In the genomic region with DNA sequence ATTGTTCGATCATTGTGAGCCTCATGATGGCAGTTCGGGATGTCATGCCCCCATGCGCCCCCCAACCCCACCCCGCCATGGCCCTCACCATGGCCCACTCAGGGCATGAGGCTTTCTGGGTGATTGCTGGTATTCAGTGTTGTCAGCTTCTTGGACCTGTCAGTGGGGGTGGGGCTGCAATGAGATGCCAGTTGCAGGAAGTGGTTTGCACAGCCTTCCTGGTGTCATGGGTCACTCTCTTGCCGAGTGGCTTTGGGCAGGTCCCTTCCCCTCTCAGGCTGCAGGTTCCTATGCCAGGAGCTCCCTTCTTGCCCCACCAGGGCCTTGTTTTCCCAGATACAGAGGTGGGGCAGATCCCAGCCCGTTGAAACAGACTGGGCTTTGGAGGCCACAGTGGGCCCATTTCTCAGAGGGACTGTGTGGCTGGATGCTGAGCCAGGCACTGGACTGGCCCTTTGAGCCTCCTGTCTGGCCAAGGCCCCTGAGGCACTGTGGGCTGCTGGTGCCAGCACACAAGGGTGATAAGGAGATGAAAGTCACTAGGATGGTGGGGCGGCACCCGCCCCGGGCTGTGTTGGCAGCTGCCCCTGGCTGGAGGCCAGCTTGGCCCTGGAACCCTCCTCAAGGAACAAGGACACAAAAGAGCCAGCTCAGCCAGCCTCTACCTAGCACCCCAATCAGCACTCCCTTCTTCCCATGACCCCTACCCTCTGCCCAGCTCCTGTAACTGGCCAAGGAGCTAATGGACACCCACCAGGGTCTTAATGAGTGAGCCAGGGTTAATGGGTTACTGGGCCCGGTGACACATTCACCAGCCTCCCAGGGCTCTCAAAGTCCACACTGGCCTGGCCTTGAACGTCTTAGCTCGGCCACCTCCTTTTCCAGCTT, we compare ENCODE assay signal across 11 cellular contexts. TPM values are rescaled to one million over a fixed set of nuclear protein-coding genes. Genes with fewer than 3 reads are reported as not detected.
A peak's percentile ranks its signal among the peaks of the same experiment; 100 is the strongest.
DNase-seq lines count a peak whose midpoint lies in the region; ATAC-seq lines count a peak whose summit lies in the region.
"Had no signal": no experiment of that assay in that cellular context is flagged by ENCODE, and none has a peak within 500 bp of the region (broad histone marks: within the 10 kb centered on the region; RNA-seq: fewer than 3 reads in every experiment).

No MANE protein-coding gene starts in this region.

- H3K4me1 Mint-ChIP-seq in activated naive CD8-positive, alpha-beta T cell treated with anti-CD3 and anti-CD28 coated beads, Interleukin-2, amount 10 ng/mL, durations not matched to agents 7 days and 5 days: peaks cover 26% of the 10 kb centered on the region
- peaks cover 14 to 40% (median 19%) of the 10 kb centered on the region in 7 donors for H3K4me1 Mint-ChIP-seq in naive thymus-derived CD4-positive, alpha-beta T cell

- intact Hi-C loops in naive thymus-derived CD4-positive, alpha-beta T cell (cut with micrococcal nuclease): loop anchor here (10.0 kb wide), 3 partner anchors 47 to 927 kb away; partner anchors contain the start of genes GUCD1 (in 1 of the 2) and SNRPD3 (in 1 of the 2)

- no peaks in the 10 kb centered on the region for H3K9me3 Mint-ChIP-seq in activated naive CD8-positive, alpha-beta T cell treated with anti-CD3 and anti-CD28 coated beads, Interleukin-2, amount 10 ng/mL, durations not matched to agents 7 days and 5 days
- no peaks in the 10 kb centered on the region for H3K9me3 Mint-ChIP-seq in naive thymus-derived CD4-positive, alpha-beta T cell

- H3K27ac Mint-ChIP-seq in activated naive CD8-positive, alpha-beta T cell treated with anti-CD3 and anti-CD28 coated beads, Interleukin-2, amount 10 ng/mL, durations not matched to agents 7 days and 5 days: peak overlapping the region; percentile 81
- H3K27ac Mint-ChIP-seq in naive thymus-derived CD4-positive, alpha-beta T cell: peak overlapping the region in 2 of 9 donors; percentile 38 to 67

- H3K9me3 ChIP-seq in KOPT-K1 (ENCODE audit: insufficient read depth, low read length, poor library complexity, severe bottlenecking): no peaks in the 10 kb centered on the region
- H3K9me3 ChIP-seq in naive thymus-derived CD4-positive, alpha-beta T cell (ENCODE audit: control insufficient read depth in 2 of 3, low read length in 3 of 3): no peaks in the 10 kb centered on the region

- no peaks in the 10 kb centered on the region for H3K36me3 Mint-ChIP-seq in activated naive CD8-positive, alpha-beta T cell treated with anti-CD3 and anti-CD28 coated beads, Interleukin-2, amount 10 ng/mL, durations not matched to agents 7 days and 5 days
- H3K36me3 Mint-ChIP-seq in naive thymus-derived CD4-positive, alpha-beta T cell: no peaks in the 10 kb centered on the region

- no peaks in the 10 kb centered on the region for H3K27me3 ChIP-seq in naive thymus-derived CD4-positive, alpha-beta T cell (ENCODE audit: control insufficient read depth in 2 of 2, insufficient read depth in 2 of 2, low read length in 2 of 2)

- peaks cover 0 to 8% of the 10 kb centered on the region in 2 donors for H3K4me1 ChIP-seq in naive thymus-derived CD4-positive, alpha-beta T cell (ENCODE audit: control insufficient read depth in 2 of 2, insufficient read depth in 2 of 2, low read length in 2 of 2)

- no peaks in the 10 kb centered on the region for H3K27me3 Mint-ChIP-seq in activated naive CD8-positive, alpha-beta T cell treated with anti-CD3 and anti-CD28 coated beads, Interleukin-2, amount 10 ng/mL, durations not matched to agents 7 days and 5 days
- no peaks in the 10 kb centered on the region for H3K27me3 Mint-ChIP-seq in naive thymus-derived CD4-positive, alpha-beta T cell

- peak overlapping the region; percentile 22 for H3K27ac ChIP-seq in KOPT-K1 (ENCODE audit: low read depth, low read length, poor library complexity, severe bottlenecking)
- H3K27ac ChIP-seq in naive thymus-derived CD4-positive, alpha-beta T cell (ENCODE audit: low read depth, low read length): no peak overlapping the region

- POLR2A ChIA-PET in activated naive CD8-positive, alpha-beta T cell treated with anti-CD3 and anti-CD28 coated beads, Interleukin-2, amount 10 ng/mL, durations not matched to agents 7 days and 5 days (lab: Charles Lee): no interaction called here
- POLR2A ChIA-PET in naive thymus-derived CD4-positive, alpha-beta T cell (lab: Charles Lee): interaction anchor here (0.6 kb wide), 1 partner anchor 925 kb away, joined by 3 read pairs; no protein-coding TSS in a partner anchor

- no peaks in the 10 kb centered on the region for H3K36me3 ChIP-seq in KOPT-K1 (ENCODE audit: insufficient read depth, low read length)
- no peaks in the 10 kb centered on the region for H3K36me3 ChIP-seq in naive thymus-derived CD4-positive, alpha-beta T cell (ENCODE audit: control insufficient read depth in 2 of 3, insufficient read depth in 3 of 3, low read length in 3 of 3)

- no peak overlapping the region for H3K4me3 ChIP-seq in naive thymus-derived CD4-positive, alpha-beta T cell (ENCODE audit: low read length)

- ATAC-seq in activated naive CD8-positive, alpha-beta T cell treated with anti-CD3 and anti-CD28 coated beads, Interleukin-2, amount 10 ng/mL, durations not matched to agents 7 days and 5 days (ENCODE audit: low read depth): no peak
- ATAC-seq in naive thymus-derived CD4-positive, alpha-beta T cell: peak; percentile 60

- H3K4me3 Mint-ChIP-seq in activated naive CD8-positive, alpha-beta T cell treated with anti-CD3 and anti-CD28 coated beads, Interleukin-2, amount 10 ng/mL, durations not matched to agents 7 days and 5 days: peak overlapping the region; percentile 30
- peak overlapping the region in 2 of 10 donors; percentile 28 to 58 for H3K4me3 Mint-ChIP-seq in naive thymus-derived CD4-positive, alpha-beta T cell

- DNase-seq in DMS153 (lab: John Stamatoyannopoulos, UW): peak; percentile 25
- no peak for DNase-seq in activated naive CD8-positive, alpha-beta T cell treated with anti-CD3 and anti-CD28 coated beads, Interleukin-2, amount 10 ng/mL, durations not matched to agents 7 days and 5 days
- no peak for DNase-seq in naive thymus-derived CD4-positive, alpha-beta T cell
- DNase-seq in SW 1271 (lab: John Stamatoyannopoulos, UW): no peak
- DNase-seq in activated CD4-positive, alpha-beta T cell treated with anti-CD3 and anti-CD28 coated beads, Interleukin-2, amount 50 U/mL, for 4 hours: no peak
- no peak for DNase-seq in iPS-NIHi11 (ENCODE audit: low spot score)
- no peak for DNase-seq in NCI-H187 treated with DMSO at 0.1 percent for 48 hours (lab: John Stamatoyannopoulos, UW)
- DNase-seq: cortex of kidney, DMS53, NCI-H1417 had no signal

- CTCF ChIA-PET in naive thymus-derived CD4-positive, alpha-beta T cell (lab: Charles Lee): no interaction called here

RNA-seq across cellular contexts. Expression of gene GGT1, which starts 1.5 kb away (rescaled TPM):
- total RNA-seq in activated naive CD8-positive, alpha-beta T cell treated with anti-CD3 and anti-CD28 coated beads, Interleukin-2, amount 10 ng/mL, durations not matched to agents 7 days and 5 days: 10 to 100 TPM; 25.4 to 25.7 TPM
- total RNA-seq in naive thymus-derived CD4-positive, alpha-beta T cell: 10 to 100 TPM; 11.5 to 95.9 (median 12.8) TPM
- 1 to 10 TPM; 1.1 to 2.4 TPM for polyA plus RNA-seq in naive thymus-derived CD4-positive, alpha-beta T cell

RNA-seq across cellular contexts. Expression of gene LRRC75B, which starts 8.6 kb away (rescaled TPM):
- total RNA-seq in activated naive CD8-positive, alpha-beta T cell treated with anti-CD3 and anti-CD28 coated beads, Interleukin-2, amount 10 ng/mL, durations not matched to agents 7 days and 5 days: 1 to 10 TPM; 2.2 to 3.2 TPM
- 1 to 10 TPM in 2 of 5 experiments, not detected in 3; 2.4 to 2.5 TPM for total RNA-seq in naive thymus-derived CD4-positive, alpha-beta T cell
- polyA plus RNA-seq in naive thymus-derived CD4-positive, alpha-beta T cell: not detected

RNA-seq across cellular contexts. Expression of gene SNRPD3, which starts 45.7 kb away (rescaled TPM):
- 100 to 1,000 TPM; 108 to 110 TPM for total RNA-seq in activated naive CD8-positive, alpha-beta T cell treated with anti-CD3 and anti-CD28 coated beads, Interleukin-2, amount 10 ng/mL, durations not matched to agents 7 days and 5 days
- total RNA-seq in naive thymus-derived CD4-positive, alpha-beta T cell: 10 to 100 TPM; 47.5 to 94.5 (median 73.9) TPM
- 10 to 100 TPM; 84.2 to 95.1 TPM for polyA plus RNA-seq in naive thymus-derived CD4-positive, alpha-beta T cell

RNA-seq across cellular contexts. Expression of gene GUCD1, which starts 46.5 kb away (rescaled TPM):
- 100 to 1,000 TPM; 103 to 104 TPM for total RNA-seq in activated naive CD8-positive, alpha-beta T cell treated with anti-CD3 and anti-CD28 coated beads, Interleukin-2, amount 10 ng/mL, durations not matched to agents 7 days and 5 days
- 100 to 1,000 TPM in 1 of 5 experiments, 10 to 100 TPM in 4; 57.9 to 131 (median 63.4) TPM for total RNA-seq in naive thymus-derived CD4-positive, alpha-beta T cell
- 10 to 100 TPM; 33.1 to 54.5 TPM for polyA plus RNA-seq in naive thymus-derived CD4-positive, alpha-beta T cell
